Comparison of ENCODE assay signal across 5 cellular contexts in genomic region chr4:124183231-124183630, GRCh38.
"Had no signal": no experiment of that assay in that cellular context is flagged by ENCODE, and none has a peak within 500 bp of the region (broad histone marks: within the 10 kb centered on the region; RNA-seq: fewer than 3 reads in every experiment).

No MANE protein-coding gene starts in this region.

- H3K27me3 Mint-ChIP-seq: IgD-negative memory B cell had no signal

- H2AFZ ChIP-seq: GM23248 had no signal

- DNase-seq: H9, KBM-7 had no signal

- H3K36me3 Mint-ChIP-seq: IgD-negative memory B cell had no signal

- H3K27ac Mint-ChIP-seq: IgD-negative memory B cell had no signal

- H3K4me3 Mint-ChIP-seq: H9, IgD-negative memory B cell had no signal

- H3K27ac ChIP-seq: GM23248 had no signal

- H3K4me3 ChIP-seq: GM23248 had no signal

- ATAC-seq: HepG2 had no signal

- H3K9ac ChIP-seq: GM23248 had no signal
